8 cellular contexts compared by ENCODE assay signal in the genomic region with DNA sequence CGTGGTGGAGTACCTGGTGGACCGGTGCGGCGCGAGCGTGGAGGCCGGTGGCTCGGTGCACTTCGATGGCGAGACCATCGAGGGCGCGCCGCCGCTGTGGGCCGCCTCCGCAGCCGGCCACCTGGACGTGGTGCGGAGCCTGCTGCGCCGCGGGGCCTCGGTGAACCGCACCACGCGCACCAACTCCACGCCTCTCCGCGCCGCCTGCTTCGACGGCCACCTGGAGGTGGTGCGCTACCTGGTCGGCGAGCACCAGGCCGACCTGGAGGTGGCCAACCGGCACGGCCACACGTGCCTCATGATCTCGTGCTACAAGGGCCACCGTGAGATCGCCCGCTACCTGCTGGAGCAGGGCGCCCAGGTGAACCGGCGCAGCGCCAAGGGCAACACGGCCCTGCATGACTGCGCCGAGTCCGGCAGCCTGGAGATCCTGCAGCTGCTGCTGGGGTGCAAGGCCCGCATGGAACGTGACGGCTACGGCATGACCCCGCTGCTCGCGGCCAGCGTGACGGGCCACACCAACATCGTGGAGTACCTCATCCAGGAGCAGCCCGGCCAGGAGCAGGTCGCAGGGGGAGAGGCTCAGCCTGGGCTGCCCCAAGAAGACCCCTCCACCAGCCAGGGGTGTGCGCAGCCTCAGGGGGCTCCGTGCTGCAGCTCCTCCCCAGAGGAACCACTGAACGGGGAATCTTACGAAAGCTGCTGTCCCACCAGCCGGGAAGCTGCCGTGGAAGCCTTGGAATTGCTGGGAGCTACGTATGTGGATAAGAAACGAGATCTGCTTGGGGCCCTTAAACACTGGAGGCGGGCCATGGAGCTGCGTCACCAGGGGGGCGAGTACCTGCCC. TPM values are rescaled to one million over a fixed set of nuclear protein-coding genes. Genes with fewer than 3 reads are reported as not detected.
A peak's percentile ranks its signal among the peaks of the same experiment; 100 is the strongest.
DNase-seq lines count a peak whose midpoint lies in the region; ATAC-seq and TF ChIP-seq lines count a peak whose summit lies in the region.
"Not testable (repeated sequence)": the region's sequence is repeated elsewhere in the genome, so short reads cannot be mapped to it uniquely, and the experiment has no call there.

No MANE protein-coding gene starts in this region.

- H3K4me1 ChIP-seq in adrenal gland (replicated peaks in 1 of 2) (peaks cover 12 to 44% of the 10 kb centered on the region in 2 donors), neutrophil (ENCODE audit: control insufficient read depth in 1 of 2, insufficient read depth in 1 of 2, low read depth in 1 of 2, low read length in 1 of 2) (peaks cover 19 to 22% of the 10 kb centered on the region in 2 experiments), thoracic aorta (ENCODE audit: control insufficient read depth in 1 of 2, low read depth in 2 of 2) (peaks cover 18 to 39% of the 10 kb centered on the region in 2 donors)

- TF ChIP-seq CTCF in LNCaP clone FGC (IDR thresholded peaks at IDR 0.05; ENCODE audit: control insufficient read depth, extremely low read depth, insufficient read depth); WERI-Rb-1 (IDR thresholded peaks at IDR 0.05; ENCODE audit: low read depth, low read length); adrenal gland (IDR thresholded peaks at IDR 0.05); epithelial cell of esophagus (IDR thresholded peaks at IDR 0.05; ENCODE audit: insufficient read depth, low read depth, low read length, missing control alignments); neutrophil (IDR thresholded peaks at IDR 0.05); thoracic aorta (IDR thresholded peaks at IDR 0.05): not testable (repeated sequence)

- TF ChIP-seq POLR2A in adrenal gland (IDR thresholded peaks at IDR 0.05): not testable (repeated sequence)

- ATAC-seq in thoracic aorta (ENCODE audit: insufficient number of reproducible peaks, low FRiP score, low read depth): not testable (repeated sequence)

- H3K27me3 ChIP-seq in WERI-Rb-1 (ENCODE audit: insufficient read depth, low read depth, severe bottlenecking); adrenal gland; thoracic aorta (replicated peaks; ENCODE audit: insufficient read depth): not testable (repeated sequence)
- peaks cover 18% of the 10 kb centered on the region for H3K27me3 ChIP-seq in neutrophil

- in situ Hi-C loops in Caki2 (cut with HindIII; ENCODE audit: low pct_unique_long_range_greater_than_20kb, low sequenced_read_pairs): not testable (repeated sequence)

- DNase-seq in Caki2 (ENCODE audit: low read depth): peak; percentile 29
- not testable (repeated sequence) for DNase-seq in LNCaP clone FGC (ENCODE audit: low read depth); WERI-Rb-1; thoracic aorta (ENCODE audit: low spot score)
- peak in 2 of 7 donors; percentile 30 to 44 for DNase-seq in adrenal gland
- peak; percentile 11 for DNase-seq in epithelial cell of esophagus (ENCODE audit: low read depth)
- DNase-seq in kidney tubule cell (ENCODE audit: low spot score): peak; percentile 34

- intact Hi-C loops in adrenal gland (cut with DNase I): not testable (repeated sequence)

- H3K27ac ChIP-seq in WERI-Rb-1 (peak overlapping the region; percentile 96), adrenal gland (peak overlapping the region; percentile 85 to 97 (median 92)), neutrophil (peak overlapping the region; percentile 92), thoracic aorta (peak overlapping the region; percentile 83 to 93)

- H3K4me3 ChIP-seq in LNCaP clone FGC (ENCODE audit: low read depth, low read length) (peak overlapping the region; percentile 63), WERI-Rb-1 (ENCODE audit: low read depth, low read length) (peak overlapping the region; percentile 71), adrenal gland (peak overlapping the region; percentile 28 to 98 (median 82)), epithelial cell of esophagus (ENCODE audit: low read length) (peak overlapping the region; percentile 66), neutrophil (ENCODE audit: low read depth in 1 of 2, low read length in 1 of 2) (peak overlapping the region; percentile 76 to 96), thoracic aorta (peak overlapping the region; percentile 99)

- 8 to 100% (median 9%) methylated on average over 3 to 75 of the region's 75 CpGs; no CpG with 5 or more reads in 1 of the 4 donors for whole genome bisulfite sequencing in adrenal gland, 4 donors

- not testable (repeated sequence) for H3K9me3 ChIP-seq in WERI-Rb-1 (ENCODE audit: severe bottlenecking); adrenal gland (replicated peaks in 1 of 3); neutrophil; thoracic aorta

- H3K36me3 ChIP-seq in WERI-Rb-1: peaks cover 38% of the 10 kb centered on the region
- H3K36me3 ChIP-seq in adrenal gland (replicated peaks in 1 of 2): peaks cover 0 to 22% of the 10 kb centered on the region in 2 donors
- H3K36me3 ChIP-seq in neutrophil: peaks cover 35% of the 10 kb centered on the region
- peaks cover 20% of the 10 kb centered on the region for H3K36me3 ChIP-seq in thoracic aorta

RNA-seq across cellular contexts. Expression of a gene that starts 0.7 kb away (rescaled TPM):
- 10.5 and 13.3 TPM in 2 replicates for total RNA-seq in Caki2 (2014; rRNA removed; shearing (Covaris generic); ENCODE audit: low replicate concordance)
- total RNA-seq in adrenal gland (10 to 100 TPM; 11.0 to 25.8 (median 18.1) TPM), thoracic aorta (10 to 100 TPM; 15.7 to 17.1 TPM)
- polyA plus RNA-seq in adrenal gland: 1 to 10 TPM; 3.6 to 5.9 (median 4.3) TPM

RNA-seq across cellular contexts. Expression of a gene that starts 39.3 kb away (rescaled TPM):
- total RNA-seq in Caki2 (2014; rRNA removed; shearing (Covaris generic); ENCODE audit: low replicate concordance): 2.6 and 10.5 TPM in 2 replicates
- total RNA-seq in adrenal gland: 10 to 100 TPM in 1 of 8 donors, 1 to 10 TPM in 7; 1.9 to 12.0 (median 6.8) TPM
- polyA plus RNA-seq in adrenal gland: 1 to 10 TPM; 1.9 to 9.3 (median 7.4) TPM
- 10 to 100 TPM; 10.0 to 14.0 TPM for total RNA-seq in thoracic aorta
